Comparison of ENCODE assay signal across 11 cellular contexts in the genomic region with DNA sequence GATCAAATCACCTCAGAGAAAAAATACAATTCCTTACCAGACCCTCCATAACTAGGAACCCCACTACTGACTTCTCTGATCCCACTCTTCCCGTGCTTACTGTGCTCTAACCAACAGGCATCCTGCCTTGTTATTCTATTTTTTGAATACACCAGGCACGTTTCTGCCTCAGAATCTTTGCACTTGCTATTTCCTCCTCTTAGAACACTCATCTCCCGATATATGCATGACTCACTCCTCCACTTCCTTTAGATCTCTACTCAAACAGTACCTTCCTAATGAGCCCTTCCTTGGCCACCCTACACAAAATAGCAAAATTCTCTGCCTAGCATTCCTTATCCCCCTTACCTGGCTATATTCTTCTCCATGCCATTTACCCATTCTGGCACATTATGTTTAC. TPM values are rescaled to one million over a fixed set of nuclear protein-coding genes. Genes with fewer than 3 reads are reported as not detected.
DNase-seq lines count a peak whose midpoint lies in the region; ATAC-seq lines count a peak whose summit lies in the region.
"Had no signal": no experiment of that assay in that cellular context is flagged by ENCODE, and none has a peak within 500 bp of the region (broad histone marks: within the 10 kb centered on the region; RNA-seq: fewer than 3 reads in every experiment).

No MANE protein-coding gene starts in this region.

- no peaks in the 10 kb centered on the region for H3K27me3 Mint-ChIP-seq in naive thymus-derived CD8-positive, alpha-beta T cell

- H3K36me3 ChIP-seq in adipocyte (ENCODE audit: control insufficient read depth, insufficient read depth, low read length, severe bottlenecking) = peaks cover 19% of the 10 kb centered on the region
- H3K36me3 ChIP-seq: thoracic aorta had no signal

- H3K9ac ChIP-seq in adipocyte (ENCODE audit: low read length) = no peak overlapping the region

- no peak for ATAC-seq in naive thymus-derived CD8-positive, alpha-beta T cell

- no peaks in the 10 kb centered on the region for H3K27me3 ChIP-seq in adipocyte (replicated peaks; ENCODE audit: control insufficient read depth, insufficient read depth, low read length)

- intact Hi-C loops in posterior vena cava (cut with DNase I) = no loop called here

- no peak overlapping the region for H3K4me3 Mint-ChIP-seq in naive thymus-derived CD8-positive, alpha-beta T cell

- no peak overlapping the region for H3K4me3 ChIP-seq in adipocyte (ENCODE audit: low read length)
- H3K4me3 ChIP-seq: thoracic aorta had no signal

- DNase-seq in GDM1 (lab: John Stamatoyannopoulos, UW) (peak; percentile 7), M059J (ENCODE audit: low read depth) (peak; percentile 82), adipocyte (ENCODE audit: low read depth) (peak; percentile 36), hypothalamus (lab: John Stamatoyannopoulos, UW) (no peak), NCI-H446 (lab: John Stamatoyannopoulos, UW) (no peak), posterior vena cava (ENCODE audit: low spot score) (no peak), NCI-H69 (lab: John Stamatoyannopoulos, UW) (no peak)
- no peak for DNase-seq in naive thymus-derived CD8-positive, alpha-beta T cell
- DNase-seq: activated effector memory CD4-positive, alpha-beta T cell treated with Interleukin-2 at 50 U/mL for 16 hours; right cardiac atrium had no signal

- H3K27ac Mint-ChIP-seq in naive thymus-derived CD8-positive, alpha-beta T cell = peak overlapping the region in 6 of 10 donors; percentile 36 to 78 (median 53)

- H3K4me1 Mint-ChIP-seq in naive thymus-derived CD8-positive, alpha-beta T cell = peaks cover 9 to 20% (median 12%) of the 10 kb centered on the region in 4 donors

- POLR2A ChIA-PET in naive thymus-derived CD8-positive, alpha-beta T cell (lab: Charles Lee) = no interaction called here

- peaks cover under 1 to 36% (median 17%) of the 10 kb centered on the region in 3 donors for H3K36me3 Mint-ChIP-seq in naive thymus-derived CD8-positive, alpha-beta T cell

- peaks cover 15% of the 10 kb centered on the region for H3K4me1 ChIP-seq in adipocyte (ENCODE audit: control insufficient read depth, insufficient read depth, low read length)

- no peaks in the 10 kb centered on the region for H3K9me3 Mint-ChIP-seq in naive thymus-derived CD8-positive, alpha-beta T cell

- no peaks in the 10 kb centered on the region for H3K9me3 ChIP-seq in adipocyte (ENCODE audit: control insufficient read depth, low read length)
- H3K9me3 ChIP-seq: thoracic aorta had no signal

RNA-seq across cellular contexts. Expression of gene MAPKAP1, which starts 43.9 kb away (rescaled TPM):
- total RNA-seq in M059J (2014; rRNA removed; shearing (Covaris generic)) = 80.6 and 107 TPM in 2 replicates
- 10 to 100 TPM; 50.0 to 54.5 TPM for total RNA-seq in naive thymus-derived CD8-positive, alpha-beta T cell
- 10 to 100 TPM; 50.1 to 69.6 (median 53.5) TPM for polyA plus RNA-seq in naive thymus-derived CD8-positive, alpha-beta T cell
- 10 to 100 TPM; 56.1 to 62.2 TPM for total RNA-seq in posterior vena cava

Comparison
In these comparisons a context has a peak if more than half of its experiments do, and no peak if none do; other contexts are left out.
1. DNase-seq: peak in GDM1 (single experiment), M059J (single experiment) and adipocyte (single experiment); none in naive thymus-derived CD8-positive, alpha-beta T cell (0 of 10), hypothalamus (0 of 51), NCI-H446 (0 of 2), posterior vena cava (single experiment) and NCI-H69 (single experiment).